Comparison of ENCODE assay signal across 19 cellular contexts in genomic region chr13:113764793-113765190, GRCh38. TPM values are rescaled to one million over a fixed set of nuclear protein-coding genes. Genes with fewer than 3 reads are reported as not detected.
DNase-seq lines count a peak whose midpoint lies in the region; ATAC-seq and TF ChIP-seq lines count a peak whose summit lies in the region.
"Had no signal": no experiment of that assay in that cellular context is flagged by ENCODE, and none has a peak within 500 bp of the region (broad histone marks: within the 10 kb centered on the region; RNA-seq: fewer than 3 reads in every experiment).

No MANE protein-coding gene starts in this region.

- H3K9me3 Mint-ChIP-seq in endothelial cell (ENCODE audit: unreplicated experiment) = no peaks in the 10 kb centered on the region

- no peak for TF ChIP-seq POLR2A in transverse colon (IDR thresholded peaks at IDR 0.05)

- H3K9me3 ChIP-seq in right atrium auricular region (no peaks in the 10 kb centered on the region), transverse colon (no peaks in the 10 kb centered on the region)
- H3K9me3 ChIP-seq: MG63, SK-N-SH had no signal

- peak overlapping the region; percentile 34 for H3K4me3 Mint-ChIP-seq in endothelial cell (ENCODE audit: unreplicated experiment)
- H3K4me3 Mint-ChIP-seq: B cell had no signal

- in situ Hi-C loops in transverse colon (cut with MboI; ENCODE audit: low pct_ligation_motif_present in 1 of 4, low pct_unique_long_range_greater_than_20kb in 1 of 4, low sequenced_read_pairs in 3 of 4) = no loop called here

- H3K4me1 ChIP-seq in right atrium auricular region (peaks cover 0 to 3% of the 10 kb centered on the region in 2 donors), transverse colon (peaks cover 1 to 4% (median 3%) of the 10 kb centered on the region in 4 donors)

- H3K36me3 ChIP-seq in right atrium auricular region = no peaks in the 10 kb centered on the region
- no peaks in the 10 kb centered on the region for H3K36me3 ChIP-seq in transverse colon
- H3K36me3 ChIP-seq: MG63 had no signal

- TF ChIP-seq CTCF in right atrium auricular region (IDR thresholded peaks at IDR 0.05) (no peak), endothelial cell (IDR thresholded peaks at IDR 0.05; ENCODE audit: unreplicated experiment) (no peak), transverse colon (IDR thresholded peaks at IDR 0.05) (no peak)

- no peak for TF ChIP-seq EP300 in transverse colon (IDR thresholded peaks at IDR 0.05; ENCODE audit: low read depth)

- intact Hi-C loops in Right ventricle myocardium inferior (cut with DNase I) (loop anchor here (5.0 kb wide), 1 partner anchor 38 kb away; no protein-coding TSS in a partner anchor), posterior vena cava (cut with DNase I) (no loop called here), transverse colon (cut with DNase I; ENCODE audit: low total_unique reads) (no loop called here)

- no peak overlapping the region for H3K27ac Mint-ChIP-seq in endothelial cell (ENCODE audit: unreplicated experiment)
- H3K27ac Mint-ChIP-seq: B cell had no signal

- H3K27me3 Mint-ChIP-seq in endothelial cell (ENCODE audit: unreplicated experiment) = peaks cover 26% of the 10 kb centered on the region

- H3K36me3 Mint-ChIP-seq in endothelial cell (ENCODE audit: low read depth, unreplicated experiment) = peaks cover 60% of the 10 kb centered on the region

- H3K27me3 ChIP-seq in right atrium auricular region = no peaks in the 10 kb centered on the region
- peaks cover 20% of the 10 kb centered on the region for H3K27me3 ChIP-seq in transverse colon

- H3K4me3 ChIP-seq in right atrium auricular region (no peak overlapping the region), transverse colon (no peak overlapping the region)
- H3K4me3 ChIP-seq: MG63 had no signal

- H3K4me1 Mint-ChIP-seq in endothelial cell (ENCODE audit: unreplicated experiment) = peaks cover 61% of the 10 kb centered on the region

- no peak for ATAC-seq in Right ventricle myocardium inferior

- H3K27ac ChIP-seq in right atrium auricular region = no peak overlapping the region
- H3K27ac ChIP-seq in transverse colon = no peak overlapping the region

- whole genome bisulfite sequencing in transverse colon (ENCODE audit: low coverage in 1 of 2), 2 donors = 85% methylated on average over 10 of the region's 10 CpGs; no CpG with 5 or more reads in 1 of the 2 donors

- DNase-seq in Right ventricle myocardium inferior (ENCODE audit: missing footprints) (peak; percentile 23), right atrium auricular region (ENCODE audit: low spot score) (no peak), endothelial cell (ENCODE audit: low spot score) (no peak), posterior vena cava (ENCODE audit: low spot score) (peak; percentile 58), GM19240 (ENCODE audit: insufficient read length, low spot score) (no peak), transverse colon (no peak), kidney glomerular epithelial cell (lab: John Stamatoyannopoulos, UW) (no peak), glomerular visceral epithelial cell (ENCODE audit: extremely low spot score) (no peak)
- DNase-seq: DMS79, Kasumi-1, MG63, NCI-H1048, NCI-H1417 treated with DMSO at 0.1 percent for 48 hours, NCI-H187, NCI-H446, OCI-M1, SIG-M5, SK-N-SH had no signal

RNA-seq across cellular contexts. Expression of gene TMEM255B, which starts 5.8 kb away (rescaled TPM):
- total RNA-seq in Right ventricle myocardium inferior (9.8 TPM), right atrium auricular region (1 to 10 TPM; 5.2 to 6.0 TPM), endothelial cell (ENCODE audit: unreplicated experiment) (321 TPM), posterior vena cava (10 to 100 TPM; 20.2 to 22.9 TPM), transverse colon (10 to 100 TPM in 2 of 4 donors, 1 to 10 TPM in 1, under 1 TPM in 1; 0.79 to 27.7 (median 9.4) TPM)

Comparison
In these comparisons a context has a peak if more than half of its experiments do, and no peak if none do; other contexts are left out.
1. DNase-seq: peak in Right ventricle myocardium inferior (single experiment) and posterior vena cava (single experiment); none in right atrium auricular region (single experiment), endothelial cell (single experiment), GM19240 (single experiment), transverse colon (single experiment), kidney glomerular epithelial cell (single experiment) and glomerular visceral epithelial cell (single experiment).
2. RNA of gene TMEM255B, which starts 5.8 kb away (total RNA-seq): 321 TPM in endothelial cell (single experiment); 20.2 to 22.9 TPM in posterior vena cava, 0.79 to 27.7 TPM in transverse colon, 9.8 TPM in Right ventricle myocardium inferior (single experiment) and 5.2 to 6.0 TPM in right atrium auricular region; every median in the first group is over 10 times any median in the second.